In the genomic region with DNA sequence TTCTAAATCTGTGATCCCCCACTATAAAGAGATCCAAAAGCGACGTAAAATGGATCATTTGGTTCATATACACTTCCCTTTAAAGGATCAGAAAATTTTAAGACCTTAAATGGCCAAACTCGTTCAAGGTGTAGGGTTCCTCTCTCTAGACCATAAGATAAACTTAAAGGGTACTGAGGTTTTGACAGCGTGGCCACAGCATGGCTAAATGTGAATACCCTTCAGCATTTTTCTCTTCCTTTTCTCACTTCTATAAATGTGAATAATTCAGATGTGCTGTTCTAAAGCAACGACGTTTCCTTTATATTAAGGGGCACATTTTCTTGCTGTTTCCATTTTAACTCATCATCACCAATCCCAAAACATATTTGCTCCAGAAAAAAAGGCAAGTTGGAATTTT, we compare ENCODE assay signal across 32 cellular contexts.
"Had no signal": no experiment of that assay in that cellular context is flagged by ENCODE, and none has a peak within 500 bp of the region (broad histone marks: within the 10 kb centered on the region; RNA-seq: fewer than 3 reads in every experiment).

No MANE protein-coding gene starts in this region.

- ATAC-seq: activated CD8-positive, alpha-beta T cell treated with anti-CD3 and anti-CD28 coated beads for 36 hours; activated T-cell treated with anti-CD3 and anti-CD28 coated beads, Interleukin-2, amount 50 U/mL, for 72 hours; activated T-helper 17 cell treated with anti-CD3 and anti-CD28 coated beads, Interleukin-2, amount 50 U/mL, for 72 hours; Panc1 had no signal

- H3K27ac ChIP-seq: ascending aorta, cardiac muscle cell, SJCRH30 had no signal

- H3K4me3 ChIP-seq: ascending aorta, cardiac muscle cell, MG63, SJCRH30, SK-N-MC had no signal

- H3K27ac Mint-ChIP-seq: activated CD4-positive, alpha-beta T cell treated with anti-CD3 and anti-CD28 coated beads, Interleukin-2, amount 10 ng/mL, durations not matched to agents 24 days and 14 days; activated CD8-positive, alpha-beta T cell treated with anti-CD3 and anti-CD28 coated beads for 36 hours; activated naive CD8-positive, alpha-beta T cell treated with anti-CD3 and anti-CD28 coated beads for 36 hours; activated T-cell treated with anti-CD3 and anti-CD28 coated beads, Interleukin-2, amount 50 U/mL, for 72 hours; activated T-helper 17 cell treated with anti-CD3 and anti-CD28 coated beads, Interleukin-2, amount 50 U/mL, for 72 hours had no signal

- H3K4me1 Mint-ChIP-seq: activated T-helper 17 cell treated with anti-CD3 and anti-CD28 coated beads, Interleukin-2, amount 50 U/mL, for 72 hours had no signal

- H3K27me3 ChIP-seq: ascending aorta, cardiac muscle cell, MG63, SJCRH30 had no signal

- H3K9me3 Mint-ChIP-seq: activated CD8-positive, alpha-beta T cell treated with anti-CD3 and anti-CD28 coated beads for 36 hours; activated naive CD8-positive, alpha-beta T cell treated with anti-CD3 and anti-CD28 coated beads for 36 hours; activated T-cell treated with anti-CD3 and anti-CD28 coated beads, Interleukin-2, amount 50 U/mL, for 72 hours; activated T-helper 17 cell treated with anti-CD3 and anti-CD28 coated beads, Interleukin-2, amount 50 U/mL, for 72 hours; central memory CD8-positive, alpha-beta T cell had no signal

- DNase-seq: activated CD4-positive, alpha-beta T cell treated with anti-CD3 and anti-CD28 coated beads, Interleukin-2, amount 10 ng/mL, durations not matched to agents 24 days and 14 days; activated CD4-positive, alpha-beta T cell treated with anti-CD3 and anti-CD28 coated beads, Interleukin-2, amount 50 U/mL, for 4 hours; activated CD8-positive, alpha-beta T cell treated with anti-CD3 and anti-CD28 coated beads for 36 hours; activated effector memory CD4-positive, alpha-beta T cell treated with anti-CD3 and anti-CD28 coated beads, Interleukin-2, amount 50 U/mL, for 16 hours; activated naive CD4-positive, alpha-beta T cell; activated naive CD4-positive, alpha-beta T cell treated with anti-CD3 and anti-CD28 coated beads, Interleukin-2, amount 50 U/mL, for 16 hours; activated naive CD8-positive, alpha-beta T cell treated with anti-CD3 and anti-CD28 coated beads for 36 hours; activated T-cell treated with anti-CD3 and anti-CD28 coated beads, Interleukin-2, amount 50 U/mL, for 1 hour; activated T-cell treated with anti-CD3 and anti-CD28 coated beads, Interleukin-2, amount 50 U/mL, for 72 hours; amniotic stem cell; Kasumi-1; MG63; MV-4-11; NCI-H1092 treated with DMSO at 0.1 percent for 48 hours; NCI-H1417; NCI-H146; NCI-H187; NCI-H2029 treated with DMSO at 0.1 percent for 48 hours; NCI-H2107; NCI-H2171; NCI-H510A; NCI-H526; NCI-H748 treated with DMSO at 0.1 percent for 48 hours; SHP77; SJCRH30; T1000 had no signal

- H3K4me1 ChIP-seq: SJCRH30 had no signal

- H3K27me3 Mint-ChIP-seq: activated CD8-positive, alpha-beta T cell treated with anti-CD3 and anti-CD28 coated beads for 36 hours; activated naive CD8-positive, alpha-beta T cell treated with anti-CD3 and anti-CD28 coated beads for 36 hours; activated T-helper 17 cell treated with anti-CD3 and anti-CD28 coated beads, Interleukin-2, amount 50 U/mL, for 72 hours; central memory CD8-positive, alpha-beta T cell had no signal

- H3K4me3 Mint-ChIP-seq: activated CD4-positive, alpha-beta T cell treated with anti-CD3 and anti-CD28 coated beads, Interleukin-2, amount 10 ng/mL, durations not matched to agents 24 days and 14 days; activated CD8-positive, alpha-beta T cell treated with anti-CD3 and anti-CD28 coated beads for 36 hours; activated naive CD8-positive, alpha-beta T cell treated with anti-CD3 and anti-CD28 coated beads for 36 hours; activated T-cell treated with anti-CD3 and anti-CD28 coated beads, Interleukin-2, amount 50 U/mL, for 72 hours; activated T-helper 17 cell treated with anti-CD3 and anti-CD28 coated beads, Interleukin-2, amount 50 U/mL, for 72 hours; central memory CD8-positive, alpha-beta T cell had no signal

- H3K36me3 ChIP-seq: cardiac muscle cell, MG63, SJCRH30 had no signal

- H3K9me3 ChIP-seq: ascending aorta, MG63, SJCRH30 had no signal
